In genomic region chr1:226643701-226644540, GRCh38 we compare ENCODE assay signal across 8 cellular contexts.
DNase-seq lines count a peak whose midpoint lies in the region; ATAC-seq and FAIRE-seq lines count a peak whose summit lies in the region.

No MANE protein-coding gene starts in this region.

- peaks cover 56% of the 10 kb centered on the region for H3K4me1 Mint-ChIP-seq in activated CD4-positive, alpha-beta memory T cell treated with anti-CD3 and anti-CD28 coated beads for 36 hours (ENCODE audit: low read depth)
- H3K4me1 Mint-ChIP-seq in natural killer cell treated with Interleukin-12 subunit alpha and Interleukin-12 subunit beta and Interleukin-15 and Interleukin-18, amount 100 ng/mL, for 72 hours (ENCODE audit: low read depth in 2 of 2) = peaks cover 12 to 37% of the 10 kb centered on the region in 2 donors

- no peaks in the 10 kb centered on the region for H3K27me3 Mint-ChIP-seq in activated CD4-positive, alpha-beta memory T cell treated with anti-CD3 and anti-CD28 coated beads for 36 hours
- no peaks in the 10 kb centered on the region for H3K27me3 Mint-ChIP-seq in natural killer cell treated with Interleukin-12 subunit alpha and Interleukin-12 subunit beta and Interleukin-15 and Interleukin-18, amount 100 ng/mL, for 72 hours

- H3K4me3 Mint-ChIP-seq in activated CD4-positive, alpha-beta memory T cell treated with anti-CD3 and anti-CD28 coated beads for 36 hours = peak overlapping the region; percentile 23
- H3K4me3 Mint-ChIP-seq in natural killer cell treated with Interleukin-12 subunit alpha and Interleukin-12 subunit beta and Interleukin-15 and Interleukin-18, amount 100 ng/mL, for 72 hours = no peak overlapping the region

- peak; percentile 35 for ATAC-seq in GM18907 (IDR thresholded peaks at IDR 0.05; ENCODE audit: unreplicated experiment)
- ATAC-seq in HG02938 (IDR thresholded peaks at IDR 0.05; ENCODE audit: unreplicated experiment) = peak; percentile 38
- ATAC-seq in natural killer cell treated with Interleukin-12 subunit alpha and Interleukin-12 subunit beta and Interleukin-15 and Interleukin-18, amount 100 ng/mL, for 72 hours = peak in 1 of 2 donors; percentile 12
- no peak for ATAC-seq in HG03439 (IDR thresholded peaks at IDR 0.05; ENCODE audit: unreplicated experiment)

- POLR2A ChIA-PET in activated CD4-positive, alpha-beta memory T cell treated with anti-CD3 and anti-CD28 coated beads for 36 hours (lab: Charles Lee) = interaction anchor here (1.0 to 2.9 kb wide), 8 partner anchors 10 to 184 kb away, joined by 3 to 18 read pairs (median 4); no protein-coding TSS in a partner anchor

- CTCF ChIA-PET in activated CD4-positive, alpha-beta memory T cell treated with anti-CD3 and anti-CD28 coated beads for 36 hours (lab: Charles Lee) = interaction anchor here (0.9 to 4.3 kb wide), 11 partner anchors 10 to 185 kb away, joined by 3 to 24 read pairs (median 4); no protein-coding TSS in a partner anchor

- peaks cover 46% of the 10 kb centered on the region for H3K36me3 Mint-ChIP-seq in activated CD4-positive, alpha-beta memory T cell treated with anti-CD3 and anti-CD28 coated beads for 36 hours
- H3K36me3 Mint-ChIP-seq in natural killer cell treated with Interleukin-12 subunit alpha and Interleukin-12 subunit beta and Interleukin-15 and Interleukin-18, amount 100 ng/mL, for 72 hours = no peaks in the 10 kb centered on the region

- no peak for FAIRE-seq in frontal cortex (lab: Jason Lieb, UNC)

- intact Hi-C loops in activated CD4-positive, alpha-beta memory T cell treated with anti-CD3 and anti-CD28 coated beads for 36 hours (cut with micrococcal nuclease) = loop anchor here (1.0 kb wide), 3 partner anchors 9 to 19 kb away; no protein-coding TSS in a partner anchor

- no peaks in the 10 kb centered on the region for H3K9me3 Mint-ChIP-seq in activated CD4-positive, alpha-beta memory T cell treated with anti-CD3 and anti-CD28 coated beads for 36 hours
- no peaks in the 10 kb centered on the region for H3K9me3 Mint-ChIP-seq in natural killer cell treated with Interleukin-12 subunit alpha and Interleukin-12 subunit beta and Interleukin-15 and Interleukin-18, amount 100 ng/mL, for 72 hours

- DNase-seq in activated CD4-positive, alpha-beta memory T cell treated with anti-CD3 and anti-CD28 coated beads for 36 hours = peak; percentile 69
- DNase-seq in natural killer cell treated with Interleukin-12 subunit alpha and Interleukin-12 subunit beta and Interleukin-15 and Interleukin-18, amount 100 ng/mL, for 72 hours (ENCODE audit: low spot score) = peak; percentile 61
- DNase-seq in SHP77 (lab: John Stamatoyannopoulos, UW) = no peak
- DNase-seq in frontal cortex (ENCODE audit: low spot score in 2 of 2) = no peak
- DNase-seq in DMS 273 (lab: John Stamatoyannopoulos, UW; ENCODE audit: unreplicated experiment) = no peak

- peak overlapping the region; percentile 80 for H3K27ac Mint-ChIP-seq in activated CD4-positive, alpha-beta memory T cell treated with anti-CD3 and anti-CD28 coated beads for 36 hours
- H3K27ac Mint-ChIP-seq in natural killer cell treated with Interleukin-12 subunit alpha and Interleukin-12 subunit beta and Interleukin-15 and Interleukin-18, amount 100 ng/mL, for 72 hours = peak overlapping the region; percentile 64 to 83

Comparison
In these comparisons a context has a peak if more than half of its experiments do, and no peak if none do; other contexts are left out.
1. DNase-seq: peak in activated CD4-positive, alpha-beta memory T cell treated with anti-CD3 and anti-CD28 coated beads for 36 hours (single experiment) and natural killer cell treated with Interleukin-12 subunit alpha and Interleukin-12 subunit beta and Interleukin-15 and Interleukin-18, amount 100 ng/mL, for 72 hours (single experiment); none in SHP77 (0 of 2), frontal cortex (0 of 2) and DMS 273 (single experiment).